In genomic region chr13:31503626-31504025, GRCh38 we compare ENCODE assay signal across 23 cellular contexts.
DNase-seq lines count a peak whose midpoint lies in the region; ATAC-seq and TF ChIP-seq lines count a peak whose summit lies in the region.
"Had no signal": no experiment of that assay in that cellular context is flagged by ENCODE, and none has a peak within 500 bp of the region (broad histone marks: within the 10 kb centered on the region; RNA-seq: fewer than 3 reads in every experiment).

No MANE protein-coding gene starts in this region.

- CTCF ChIA-PET in activated CD8-positive, alpha-beta memory T cell treated with anti-CD3 and anti-CD28 coated beads, Interleukin-2, amount 10 ng/mL, durations not matched to agents 7 days and 5 days (lab: Charles Lee), result no interaction called here

- H3K36me3 Mint-ChIP-seq in activated CD8-positive, alpha-beta memory T cell treated with anti-CD3 and anti-CD28 coated beads, Interleukin-2, amount 10 ng/mL, durations not matched to agents 7 days and 5 days, result no peaks in the 10 kb centered on the region
- H3K36me3 Mint-ChIP-seq: CD14-positive monocyte; CD4-positive, CD25-positive, alpha-beta regulatory T cell; CD8-positive, alpha-beta memory T cell had no signal

- peaks cover 3% of the 10 kb centered on the region for H3K9me3 Mint-ChIP-seq in activated CD8-positive, alpha-beta memory T cell treated with anti-CD3 and anti-CD28 coated beads, Interleukin-2, amount 10 ng/mL, durations not matched to agents 7 days and 5 days (ENCODE audit: low read depth)

- TF ChIP-seq CTCF in fibroblast of the aortic adventitia (IDR thresholded peaks at IDR 0.05; ENCODE audit: insufficient read depth, low read length), result no peak

- H3K27me3 Mint-ChIP-seq in activated CD8-positive, alpha-beta memory T cell treated with anti-CD3 and anti-CD28 coated beads, Interleukin-2, amount 10 ng/mL, durations not matched to agents 7 days and 5 days, result no peaks in the 10 kb centered on the region
- H3K27me3 Mint-ChIP-seq: CD4-positive, CD25-positive, alpha-beta regulatory T cell; CD8-positive, alpha-beta memory T cell had no signal

- H3K4me3 ChIP-seq in fibroblast of the aortic adventitia (ENCODE audit: low read depth, low read length), result no peak overlapping the region
- H3K4me3 ChIP-seq: BLaER1, GM12878 had no signal

- H3K27ac Mint-ChIP-seq in activated CD8-positive, alpha-beta memory T cell treated with anti-CD3 and anti-CD28 coated beads, Interleukin-2, amount 10 ng/mL, durations not matched to agents 7 days and 5 days, result no peak overlapping the region
- H3K27ac Mint-ChIP-seq: CD14-positive monocyte; CD4-positive, alpha-beta memory T cell; CD4-positive, CD25-positive, alpha-beta regulatory T cell; CD8-positive, alpha-beta memory T cell had no signal

- H3K4me3 Mint-ChIP-seq in activated CD8-positive, alpha-beta memory T cell treated with anti-CD3 and anti-CD28 coated beads, Interleukin-2, amount 10 ng/mL, durations not matched to agents 7 days and 5 days, result no peak overlapping the region
- H3K4me3 Mint-ChIP-seq: CD14-positive monocyte; CD4-positive, alpha-beta memory T cell; CD4-positive, CD25-positive, alpha-beta regulatory T cell; CD8-positive, alpha-beta memory T cell had no signal

- no peaks in the 10 kb centered on the region for H3K4me1 Mint-ChIP-seq in activated CD8-positive, alpha-beta memory T cell treated with anti-CD3 and anti-CD28 coated beads, Interleukin-2, amount 10 ng/mL, durations not matched to agents 7 days and 5 days
- H3K4me1 Mint-ChIP-seq: CD14-positive monocyte; CD4-positive, alpha-beta memory T cell; CD4-positive, CD25-positive, alpha-beta regulatory T cell; CD8-positive, alpha-beta memory T cell had no signal

- no peak for ATAC-seq in activated CD8-positive, alpha-beta memory T cell treated with anti-CD3 and anti-CD28 coated beads, Interleukin-2, amount 10 ng/mL, durations not matched to agents 7 days and 5 days
- ATAC-seq in GM18519 (IDR thresholded peaks at IDR 0.05; ENCODE audit: low FRiP score, unreplicated experiment), result no peak
- ATAC-seq: GM12878 had no signal

- DNase-seq in NCI-H226, result peak; percentile 1
- peak; percentile 58 for DNase-seq in fibroblast of the aortic adventitia (ENCODE audit: low read depth)
- DNase-seq in activated CD8-positive, alpha-beta memory T cell treated with anti-CD3 and anti-CD28 coated beads, Interleukin-2, amount 10 ng/mL, durations not matched to agents 7 days and 5 days, result no peak
- no peak for DNase-seq in NCI-H2029 (lab: John Stamatoyannopoulos, UW)
- DNase-seq: 8988T; ACHN; BE2C; C1 segment of cervical spinal cord; CD4-positive, alpha-beta memory T cell; CD4-positive, CD25-positive, alpha-beta regulatory T cell; CD8-positive, alpha-beta memory T cell; COR-L47; DMS 273 treated with DMSO at 0.1 percent for 48 hours; DMS153; DMS53; DMS79; DND-41; EL; GDM1 had no signal

Comparison
In these comparisons a context has a peak if more than half of its experiments do, and no peak if none do; other contexts are left out.
1. DNase-seq: peak in NCI-H226 (single experiment) and fibroblast of the aortic adventitia (single experiment); none in activated CD8-positive, alpha-beta memory T cell treated with anti-CD3 and anti-CD28 coated beads, Interleukin-2, amount 10 ng/mL, durations not matched to agents 7 days and 5 days (single experiment) and NCI-H2029 (single experiment).